In genomic region chr16:83839561-83839960, GRCh38 we compare ENCODE assay signal across 1 cellular context.
TF ChIP-seq lines count a peak whose summit lies in the region.

No MANE protein-coding gene starts in this region.

TF ChIP-seq in WTC11, 78 proteins besides CTCF, POLR2A, EP300 and RAD21 (continued from another document):
- no peak for TF ChIP-seq HMGA2 (CRISPR knock-in tag; IDR thresholded peaks at IDR 0.05)
- no peak for TF ChIP-seq NR1H2 (CRISPR knock-in tag; IDR thresholded peaks at IDR 0.05)
- TF ChIP-seq MLX (CRISPR knock-in tag; IDR thresholded peaks at IDR 0.05), result no peak
- TF ChIP-seq GRHL2 (CRISPR knock-in tag; IDR thresholded peaks at IDR 0.05; ENCODE audit: insufficient replicate concordance, severe bottlenecking), result no peak
- no peak for TF ChIP-seq FOXK1 (CRISPR knock-in tag; IDR thresholded peaks at IDR 0.05)
- no peak for TF ChIP-seq CREM (CRISPR knock-in tag; IDR thresholded peaks at IDR 0.05)
- no peak for TF ChIP-seq ZNF263 (CRISPR knock-in tag; IDR thresholded peaks at IDR 0.05; ENCODE audit: low read depth)
- TF ChIP-seq, protein P1, sequence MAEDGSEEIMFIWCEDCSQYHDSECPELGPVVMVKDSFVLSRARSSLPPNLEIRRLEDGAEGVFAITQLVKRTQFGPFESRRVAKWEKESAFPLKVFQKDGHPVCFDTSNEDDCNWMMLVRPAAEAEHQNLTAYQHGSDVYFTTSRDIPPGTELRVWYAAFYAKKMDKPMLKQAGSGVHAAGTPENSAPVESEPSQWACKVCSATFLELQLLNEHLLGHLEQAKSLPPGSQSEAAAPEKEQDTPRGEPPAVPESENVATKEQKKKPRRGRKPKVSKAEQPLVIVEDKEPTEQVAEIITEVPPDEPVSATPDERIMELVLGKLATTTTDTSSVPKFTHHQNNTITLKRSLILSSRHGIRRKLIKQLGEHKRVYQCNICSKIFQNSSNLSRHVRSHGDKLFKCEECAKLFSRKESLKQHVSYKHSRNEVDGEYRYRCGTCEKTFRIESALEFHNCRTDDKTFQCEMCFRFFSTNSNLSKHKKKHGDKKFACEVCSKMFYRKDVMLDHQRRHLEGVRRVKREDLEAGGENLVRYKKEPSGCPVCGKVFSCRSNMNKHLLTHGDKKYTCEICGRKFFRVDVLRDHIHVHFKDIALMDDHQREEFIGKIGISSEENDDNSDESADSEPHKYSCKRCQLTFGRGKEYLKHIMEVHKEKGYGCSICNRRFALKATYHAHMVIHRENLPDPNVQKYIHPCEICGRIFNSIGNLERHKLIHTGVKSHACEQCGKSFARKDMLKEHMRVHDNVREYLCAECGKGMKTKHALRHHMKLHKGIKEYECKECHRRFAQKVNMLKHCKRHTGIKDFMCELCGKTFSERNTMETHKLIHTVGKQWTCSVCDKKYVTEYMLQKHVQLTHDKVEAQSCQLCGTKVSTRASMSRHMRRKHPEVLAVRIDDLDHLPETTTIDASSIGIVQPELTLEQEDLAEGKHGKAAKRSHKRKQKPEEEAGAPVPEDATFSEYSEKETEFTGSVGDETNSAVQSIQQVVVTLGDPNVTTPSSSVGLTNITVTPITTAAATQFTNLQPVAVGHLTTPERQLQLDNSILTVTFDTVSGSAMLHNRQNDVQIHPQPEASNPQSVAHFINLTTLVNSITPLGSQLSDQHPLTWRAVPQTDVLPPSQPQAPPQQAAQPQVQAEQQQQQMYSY (CRISPR knock-in tag; IDR thresholded peaks at IDR 0.05), result no peak
- TF ChIP-seq TEAD4 (CRISPR knock-in tag; IDR thresholded peaks at IDR 0.05), result no peak
- TF ChIP-seq, protein P2, sequence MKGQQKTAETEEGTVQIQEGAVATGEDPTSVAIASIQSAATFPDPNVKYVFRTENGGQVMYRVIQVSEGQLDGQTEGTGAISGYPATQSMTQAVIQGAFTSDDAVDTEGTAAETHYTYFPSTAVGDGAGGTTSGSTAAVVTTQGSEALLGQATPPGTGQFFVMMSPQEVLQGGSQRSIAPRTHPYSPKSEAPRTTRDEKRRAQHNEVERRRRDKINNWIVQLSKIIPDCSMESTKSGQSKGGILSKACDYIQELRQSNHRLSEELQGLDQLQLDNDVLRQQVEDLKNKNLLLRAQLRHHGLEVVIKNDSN (CRISPR knock-in tag; IDR thresholded peaks at IDR 0.05), result no peak
TF ChIP-seq in WTC11: peak in this region for 0.
